15 cellular contexts compared by ENCODE assay signal in the genomic region with DNA sequence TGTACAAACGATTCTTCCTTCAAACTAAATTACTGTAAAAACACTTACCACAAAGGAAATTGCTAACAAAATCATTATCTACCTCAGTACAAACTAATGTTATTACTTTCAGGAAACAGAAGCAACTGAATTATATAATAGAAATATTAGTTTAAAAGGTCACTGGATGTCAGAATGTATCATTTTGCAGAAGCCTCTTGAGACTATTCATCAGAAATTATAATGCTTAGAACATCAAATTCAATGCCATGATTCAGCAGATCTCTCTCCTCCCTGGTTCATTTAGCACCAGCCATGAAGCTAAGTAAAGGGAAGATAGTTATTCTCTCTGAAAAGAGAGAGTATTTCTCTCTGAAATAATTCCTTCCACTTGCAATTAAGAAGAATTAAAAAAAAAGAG.
DNase-seq lines count a peak whose midpoint lies in the region; ATAC-seq, FAIRE-seq and TF ChIP-seq lines count a peak whose summit lies in the region.
"Had no signal": no experiment of that assay in that cellular context is flagged by ENCODE, and none has a peak within 500 bp of the region (broad histone marks: within the 10 kb centered on the region; RNA-seq: fewer than 3 reads in every experiment).

No MANE protein-coding gene starts in this region.

- peak; percentile 17 for DNase-seq in NCI-H2227 (lab: John Stamatoyannopoulos, UW; ENCODE audit: unreplicated experiment)
- DNase-seq in SK-N-DZ (ENCODE audit: low spot score) = peak; percentile 13
- DNase-seq in K562 (ENCODE audit: extremely low read depth in 1 of 4, low spot score in 3 of 4) = no peak
- DNase-seq in left cardiac atrium = no peak
- no peak for DNase-seq in stimulated activated CD4-positive, alpha-beta T cell treated with anti-CD3 and anti-CD28 coated beads, Interleukin-12 subunit alpha, Interleukin-12 subunit beta, amount 100 ng/mL, for 4 hours
- DNase-seq in NCI-H2081 treated with DMSO at 0.1 percent for 48 hours (lab: John Stamatoyannopoulos, UW) = no peak
- DNase-seq: ACHN; Caco-2; CD4-positive, alpha-beta T cell; GM23248 had no signal

- no peak overlapping the region for H2AFZ ChIP-seq in K562 (ENCODE audit: low read depth, low read length)
- H2AFZ ChIP-seq: GM23248 had no signal

- CTCF ChIA-PET in K562 (lab: Yijun Ruan, JAX; ENCODE audit: low intra/inter-chr PET ratio) = no interaction called here

- no peaks in the 10 kb centered on the region for H3K27me3 ChIP-seq in K562 (ENCODE audit: control insufficient read depth in 2 of 2, insufficient read depth in 2 of 2, low read length in 2 of 2)

- H3K36me3 ChIP-seq in K562 (ENCODE audit: control insufficient read depth, insufficient read depth, low read length) = no peaks in the 10 kb centered on the region
- H3K36me3 ChIP-seq: HAP-1 had no signal

- TF ChIP-seq EP300 in K562 (IDR thresholded peaks at IDR 0.05; ENCODE audit: low read length) = no peak

- H3K4me1 ChIP-seq in K562 (replicated peaks in 1 of 2; ENCODE audit: control insufficient read depth in 2 of 2, insufficient read depth in 2 of 2, low read length in 2 of 2) = no peaks in the 10 kb centered on the region
- H3K4me1 ChIP-seq: Caco-2, HAP-1 had no signal

- in situ Hi-C loops in K562 (cut with MboI) = loop anchor here (10.0 kb wide), 1 partner anchor 396 kb away; no protein-coding TSS in a partner anchor

- TF ChIP-seq POLR2A in K562 (conservative IDR thresholded peaks at IDR 0.05) = no peak

- intact Hi-C loops in K562 (cut with micrococcal nuclease) (no loop called here), left cardiac atrium (cut with DNase I) (no loop called here)

- H3K4me2 ChIP-seq in K562 (ENCODE audit: insufficient read depth, low read length) = no peak overlapping the region

- H3K9me1 ChIP-seq in K562 (ENCODE audit: control insufficient read depth, insufficient read depth, low read length) = no peaks in the 10 kb centered on the region

- H4K20me1 ChIP-seq in K562 (replicated peaks; ENCODE audit: control insufficient read depth, insufficient read depth, low read length) = no peaks in the 10 kb centered on the region

- peaks cover 6% of the 10 kb centered on the region for H3K9me3 ChIP-seq in K562 (replicated peaks; ENCODE audit: control insufficient read depth, insufficient read depth, low read depth, low read length)
- H3K9me3 ChIP-seq: Caco-2 had no signal

- H3K9ac ChIP-seq in K562 (ENCODE audit: insufficient read depth in 1 of 2, low read depth in 2 of 2, low read length in 2 of 2) = no peak overlapping the region
- H3K9ac ChIP-seq: GM23248 had no signal

- ATAC-seq in K562 = no peak
- no peak for ATAC-seq in left cardiac atrium

- H3K4me3 ChIP-seq in K562 = no peak overlapping the region
- H3K4me3 ChIP-seq: GM23248, HAP-1 had no signal

- WGBS in K562 (ENCODE audit: insufficient coverage, low coverage, missing lambda C conversion rate) = 22% methylated on average over 1 of the region's 1 CpG

- TF ChIP-seq CTCF in K562 (IDR thresholded peaks at IDR 0.05 in 2 of 3, conservative IDR thresholded peaks at IDR 0.05 in 1 of 3; ENCODE audit: insufficient read depth in 2 of 3, low read depth in 1 of 3, low read length in 3 of 3) = no peak

- no peaks in the 10 kb centered on the region; the same call in 2 of the 3 replicates for H3K79me2 ChIP-seq in K562 (ENCODE audit: control insufficient read depth, insufficient read depth, low read length)

- no peak for FAIRE-seq in K562 (lab: Jason Lieb, UNC)
- FAIRE-seq: D721Med, G401.6, GM12891 had no signal

- no peak for TF ChIP-seq RAD21 in K562 (CRISPR knock-in tag; conservative IDR thresholded peaks at IDR 0.05 in 1 of 2, IDR thresholded peaks at IDR 0.05 in 1 of 2)

- no peak overlapping the region for H3K27ac ChIP-seq in K562 (ENCODE audit: extremely low read depth, low read depth, low read length)
- H3K27ac ChIP-seq: C4-2B, GM23248 had no signal

- POLR2A ChIA-PET in K562 (lab: Yijun Ruan, JAX) = no interaction called here

- no TSS peak for BruUV-seq in K562 (replicated peaks; lab: Mats Ljungman, UMichigan)

TF ChIP-seq in K562, 482 proteins besides CTCF, POLR2A, EP300 and RAD21 (continues in another document):
- no peak for TF ChIP-seq NR1H2 (CRISPR knock-in tag; IDR thresholded peaks at IDR 0.05)
- peak; percentile 22; the same call in 1 of the 2 replicates for TF ChIP-seq MAFF (IDR thresholded peaks at IDR 0.05; ENCODE audit: low read length)
- TF ChIP-seq, protein P1, sequence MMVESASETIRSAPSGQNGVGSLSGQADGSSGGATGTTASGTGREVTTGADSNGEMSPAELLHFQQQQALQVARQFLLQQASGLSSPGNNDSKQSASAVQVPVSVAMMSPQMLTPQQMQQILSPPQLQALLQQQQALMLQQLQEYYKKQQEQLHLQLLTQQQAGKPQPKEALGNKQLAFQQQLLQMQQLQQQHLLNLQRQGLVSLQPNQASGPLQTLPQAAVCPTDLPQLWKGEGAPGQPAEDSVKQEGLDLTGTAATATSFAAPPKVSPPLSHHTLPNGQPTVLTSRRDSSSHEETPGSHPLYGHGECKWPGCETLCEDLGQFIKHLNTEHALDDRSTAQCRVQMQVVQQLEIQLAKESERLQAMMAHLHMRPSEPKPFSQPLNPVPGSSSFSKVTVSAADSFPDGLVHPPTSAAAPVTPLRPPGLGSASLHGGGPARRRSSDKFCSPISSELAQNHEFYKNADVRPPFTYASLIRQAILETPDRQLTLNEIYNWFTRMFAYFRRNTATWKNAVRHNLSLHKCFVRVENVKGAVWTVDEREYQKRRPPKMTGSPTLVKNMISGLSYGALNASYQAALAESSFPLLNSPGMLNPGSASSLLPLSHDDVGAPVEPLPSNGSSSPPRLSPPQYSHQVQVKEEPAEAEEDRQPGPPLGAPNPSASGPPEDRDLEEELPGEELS (CRISPR knock-in tag; IDR thresholded peaks at IDR 0.05; ENCODE audit: borderline replicate concordance) = no peak
- no peak for TF ChIP-seq STAT5A (IDR thresholded peaks at IDR 0.05; ENCODE audit: borderline replicate concordance, low read length)
- no peak for TF ChIP-seq GABPA (tag; conservative IDR thresholded peaks at IDR 0.05; ENCODE audit: low read depth)
- TF ChIP-seq TAF7 (tag; IDR thresholded peaks at IDR 0.05) = no peak
- no peak for TF ChIP-seq CHD1 (IDR thresholded peaks at IDR 0.05; ENCODE audit: low read length)
- TF ChIP-seq SPI1 (IDR thresholded peaks at IDR 0.05; ENCODE audit: borderline replicate concordance, low read depth, low read length) = no peak
- no peak for TF ChIP-seq HEY1 (CRISPR knock-in tag; IDR thresholded peaks at IDR 0.05; ENCODE audit: borderline replicate concordance)
- peak; percentile 71 for TF ChIP-seq NFE2 (IDR thresholded peaks at IDR 0.05; ENCODE audit: low read depth)
- TF ChIP-seq, protein P2, sequence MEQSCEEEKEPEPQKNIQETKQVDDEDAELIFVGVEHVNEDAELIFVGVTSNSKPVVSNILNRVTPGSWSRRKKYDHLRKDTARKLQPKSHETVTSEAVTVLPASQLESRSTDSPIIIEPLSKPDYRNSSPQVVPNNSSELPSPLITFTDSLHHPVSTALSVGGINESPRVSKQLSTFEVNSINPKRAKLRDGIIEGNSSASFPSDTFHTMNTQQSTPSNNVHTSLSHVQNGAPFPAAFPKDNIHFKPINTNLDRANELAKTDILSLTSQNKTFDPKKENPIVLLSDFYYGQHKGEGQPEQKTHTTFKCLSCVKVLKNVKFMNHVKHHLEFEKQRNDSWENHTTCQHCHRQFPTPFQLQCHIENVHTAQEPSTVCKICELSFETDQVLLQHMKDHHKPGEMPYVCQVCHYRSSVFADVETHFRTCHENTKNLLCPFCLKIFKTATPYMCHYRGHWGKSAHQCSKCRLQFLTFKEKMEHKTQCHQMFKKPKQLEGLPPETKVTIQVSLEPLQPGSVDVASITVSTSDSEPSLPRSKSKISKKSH (CRISPR knock-in tag; IDR thresholded peaks at IDR 0.05) = no peak

Comparison
In these comparisons a context has a peak if more than half of its experiments do, and no peak if none do; other contexts are left out.
1. DNase-seq: peak in NCI-H2227 (single experiment) and SK-N-DZ (single experiment); none in K562 (0 of 4), left cardiac atrium (single experiment), stimulated activated CD4-positive, alpha-beta T cell treated with anti-CD3 and anti-CD28 coated beads, Interleukin-12 subunit alpha, Interleukin-12 subunit beta, amount 100 ng/mL, for 4 hours (single experiment) and NCI-H2081 treated with DMSO at 0.1 percent for 48 hours (single experiment).